In the genomic region with DNA sequence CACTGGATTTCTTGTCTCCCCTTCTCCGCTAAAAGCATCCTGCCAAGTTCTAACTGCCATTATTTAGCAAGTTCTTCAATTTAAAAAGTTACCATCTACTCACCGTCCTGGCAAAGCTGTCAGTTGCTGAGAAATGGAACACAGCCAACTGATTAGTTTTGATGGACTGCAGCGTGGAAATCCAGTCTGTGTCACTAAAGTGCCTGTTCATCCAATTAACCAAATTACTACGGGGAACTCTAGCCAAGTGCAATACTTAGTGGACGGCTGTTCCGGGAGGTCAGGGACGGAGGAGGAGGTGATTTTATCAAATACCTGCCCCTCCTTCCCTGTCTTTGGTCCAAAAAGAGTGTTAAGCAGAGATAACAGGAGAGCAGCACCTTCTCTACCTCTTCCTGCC, we compare ENCODE assay signal across 14 cellular contexts.
DNase-seq lines count a peak whose midpoint lies in the region; ATAC-seq and TF ChIP-seq lines count a peak whose summit lies in the region.
"Had no signal": no experiment of that assay in that cellular context is flagged by ENCODE, and none has a peak within 500 bp of the region (broad histone marks: within the 10 kb centered on the region; RNA-seq: fewer than 3 reads in every experiment).

No MANE protein-coding gene starts in this region.

- H3K4me2 ChIP-seq in SK-N-SH (no peak overlapping the region), parathyroid adenoma (ENCODE audit: low read length) (peak overlapping the region; percentile 2)
- H3K4me2 ChIP-seq: A549 had no signal

- WGBS in SK-N-SH (ENCODE audit: low lambda C conversion rate), result 2% methylated on average over 7 of the region's 7 CpGs

- H3K4me3 ChIP-seq in SK-N-SH (ENCODE audit: low read depth in 2 of 2, low read length in 1 of 2) (no peak overlapping the region), parathyroid adenoma (ENCODE audit: low read depth, low read length) (no peak overlapping the region)
- H3K4me3 ChIP-seq: A549, HAP-1 had no signal

- H3K27me3 ChIP-seq in SK-N-SH (ENCODE audit: insufficient read depth) (no peaks in the 10 kb centered on the region), parathyroid adenoma (ENCODE audit: control insufficient read depth, insufficient read depth, low read length) (no peaks in the 10 kb centered on the region)
- H3K27me3 ChIP-seq: BE2C had no signal

- H3K4me1 Mint-ChIP-seq in mesothelial cell of epicardium, result peaks cover 2% of the 10 kb centered on the region

- H3K27me3 Mint-ChIP-seq in mesothelial cell of epicardium (ENCODE audit: low read depth), result peaks cover 36% of the 10 kb centered on the region

- H3K27ac ChIP-seq in SK-N-SH (ENCODE audit: low read depth in 2 of 2, low read length in 1 of 2), result no peak overlapping the region; a peak in 1 of 4 replicates
- no peak overlapping the region for H3K27ac ChIP-seq in parathyroid adenoma
- H3K27ac ChIP-seq: A549, C4-2B had no signal

- H3K36me3 ChIP-seq in SK-N-SH (replicated peaks in 1 of 2; ENCODE audit: control insufficient read depth in 1 of 2, insufficient read depth in 2 of 2, low read length in 1 of 2), result no peaks in the 10 kb centered on the region
- H3K36me3 ChIP-seq in parathyroid adenoma (ENCODE audit: control insufficient read depth, insufficient read depth, low read length), result no peaks in the 10 kb centered on the region
- H3K36me3 ChIP-seq: BE2C, HAP-1 had no signal

- H3F3A ChIP-seq in SK-N-SH (replicated peaks; ENCODE audit: insufficient read depth), result no peaks in the 10 kb centered on the region

- TF ChIP-seq CTCF in SK-N-SH (IDR thresholded peaks at IDR 0.05) (no peak), parathyroid adenoma (IDR thresholded peaks at IDR 0.05) (no peak), mesothelial cell of epicardium (IDR thresholded peaks at IDR 0.05; ENCODE audit: unreplicated experiment) (no peak)

- H2AFZ ChIP-seq in SK-N-SH (ENCODE audit: low read depth) (no peak overlapping the region), parathyroid adenoma (peak overlapping the region; percentile 21)

- no peaks in the 10 kb centered on the region; the same call in 1 of the 2 replicates for H3K9me3 ChIP-seq in SK-N-SH
- no peaks in the 10 kb centered on the region for H3K9me3 ChIP-seq in parathyroid adenoma (ENCODE audit: control insufficient read depth, low read length)
- H3K9me3 ChIP-seq: A549, BE2C, HAP-1 had no signal

- no peaks in the 10 kb centered on the region for H3K36me3 Mint-ChIP-seq in mesothelial cell of epicardium

- no peaks in the 10 kb centered on the region for H3K79me2 ChIP-seq in SK-N-SH (ENCODE audit: insufficient read depth)
- H3K79me2 ChIP-seq in parathyroid adenoma, result no peaks in the 10 kb centered on the region

- H3K9ac ChIP-seq in SK-N-SH, result no peak overlapping the region
- no peak overlapping the region for H3K9ac ChIP-seq in parathyroid adenoma

- POLR2A ChIA-PET in SK-N-SH (lab: Yijun Ruan, JAX), result no interaction called here

- no peaks in the 10 kb centered on the region for H4K20me1 ChIP-seq in SK-N-SH (ENCODE audit: insufficient read depth)

- ATAC-seq in HG02642 (IDR thresholded peaks at IDR 0.05; ENCODE audit: poor library complexity, unreplicated experiment) (no peak), HG03378 (IDR thresholded peaks at IDR 0.05; ENCODE audit: unreplicated experiment) (no peak)
- ATAC-seq: A549, HepG2 had no signal

- H3K9me2 ChIP-seq in SK-N-SH, result no peaks in the 10 kb centered on the region

- peak in 1 of 2 experiments; percentile 85; a peak in 2 of 4 replicates for TF ChIP-seq EP300 in SK-N-SH (IDR thresholded peaks at IDR 0.05; ENCODE audit: borderline replicate concordance in 1 of 2, low read depth in 1 of 2, low read length in 1 of 2)

- CTCF ChIA-PET in SK-N-SH (lab: Yijun Ruan, JAX), result interaction anchor here (1.8 kb wide), 1 partner anchor 10 kb away, joined by 6 read pairs; no protein-coding TSS in a partner anchor

- no peaks in the 10 kb centered on the region for H3K9me3 Mint-ChIP-seq in mesothelial cell of epicardium

- 0 out of 2 replicates have a peak, but pooled peaks have one; percentile 9 for TF ChIP-seq RAD21 in SK-N-SH (IDR thresholded peaks at IDR 0.05; ENCODE audit: low read length)

- H3K27ac Mint-ChIP-seq in mesothelial cell of epicardium, result no peak overlapping the region
- H3K27ac Mint-ChIP-seq: CD4-positive, alpha-beta memory T cell had no signal

- DNase-seq in NCI-H82 treated with DMSO at 0.1 percent for 48 hours (lab: John Stamatoyannopoulos, UW; ENCODE audit: unreplicated experiment) (peak; percentile 65), SK-N-SH (peak; percentile 73), mesothelial cell of epicardium (ENCODE audit: low spot score in 2 of 2, unreplicated experiment in 2 of 2) (no peak)
- DNase-seq: BE2C; CD4-positive, alpha-beta memory T cell; DMS79 treated with DMSO at 0.1 percent for 48 hours; EL had no signal

- no peak overlapping the region for H3K4me3 Mint-ChIP-seq in mesothelial cell of epicardium
- H3K4me3 Mint-ChIP-seq: CD4-positive, alpha-beta memory T cell had no signal

- peaks cover 0 to 11% of the 10 kb centered on the region in 2 experiments; a peak in 2 of 4 replicates for H3K4me1 ChIP-seq in SK-N-SH (ENCODE audit: control insufficient read depth in 1 of 2, insufficient read depth in 2 of 2, low read depth in 1 of 2, low read length in 1 of 2)
- H3K4me1 ChIP-seq in parathyroid adenoma, result peaks cover 7% of the 10 kb centered on the region
- H3K4me1 ChIP-seq: A549, BE2C, HAP-1 had no signal

TF ChIP-seq in SK-N-SH, 30 proteins besides CTCF, POLR2A, EP300 and RAD21 (continues in another document):
- no peak for TF ChIP-seq SMC3 (IDR thresholded peaks at IDR 0.05; ENCODE audit: low read depth, low read length)
- TF ChIP-seq, protein P1, sequence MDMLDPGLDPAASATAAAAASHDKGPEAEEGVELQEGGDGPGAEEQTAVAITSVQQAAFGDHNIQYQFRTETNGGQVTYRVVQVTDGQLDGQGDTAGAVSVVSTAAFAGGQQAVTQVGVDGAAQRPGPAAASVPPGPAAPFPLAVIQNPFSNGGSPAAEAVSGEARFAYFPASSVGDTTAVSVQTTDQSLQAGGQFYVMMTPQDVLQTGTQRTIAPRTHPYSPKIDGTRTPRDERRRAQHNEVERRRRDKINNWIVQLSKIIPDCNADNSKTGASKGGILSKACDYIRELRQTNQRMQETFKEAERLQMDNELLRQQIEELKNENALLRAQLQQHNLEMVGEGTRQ (IDR thresholded peaks at IDR 0.05; ENCODE audit: borderline replicate concordance, low read depth, low read length), result no peak
- TF ChIP-seq FOXM1 (IDR thresholded peaks at IDR 0.05; ENCODE audit: low read depth), result no peak
- TF ChIP-seq ZBTB33 (IDR thresholded peaks at IDR 0.05; ENCODE audit: borderline replicate concordance, low read depth), result no peak
- TF ChIP-seq RCOR1 (IDR thresholded peaks at IDR 0.05; ENCODE audit: low read length), result peak; percentile 93
- no peak for TF ChIP-seq FOSL2 (IDR thresholded peaks at IDR 0.05; ENCODE audit: borderline replicate concordance, low read depth)
- TF ChIP-seq TEAD4 (IDR thresholded peaks at IDR 0.05; ENCODE audit: borderline replicate concordance, insufficient read depth), result no peak
- no peak for TF ChIP-seq YY1 (IDR thresholded peaks at IDR 0.05; ENCODE audit: low read depth)
- no peak for TF ChIP-seq RFX5 (IDR thresholded peaks at IDR 0.05; ENCODE audit: low read length)
- TF ChIP-seq FOXJ3 (CRISPR knock-in tag; IDR thresholded peaks at IDR 0.05), result no peak; the same call in 1 of the 2 replicates
- TF ChIP-seq GABPA (IDR thresholded peaks at IDR 0.05; ENCODE audit: low read depth), result no peak
- no peak for TF ChIP-seq EZH2phosphoT487 (IDR thresholded peaks at IDR 0.05; ENCODE audit: borderline replicate concordance, low read depth)
- peak; percentile 92 for TF ChIP-seq GATA2 (CRISPR knock-in tag; IDR thresholded peaks at IDR 0.05)
- no peak; the same call in 1 of the 2 replicates for TF ChIP-seq TCF12 (IDR thresholded peaks at IDR 0.05)
- TF ChIP-seq ELF1 (IDR thresholded peaks at IDR 0.05), result no peak
- TF ChIP-seq, protein P2, sequence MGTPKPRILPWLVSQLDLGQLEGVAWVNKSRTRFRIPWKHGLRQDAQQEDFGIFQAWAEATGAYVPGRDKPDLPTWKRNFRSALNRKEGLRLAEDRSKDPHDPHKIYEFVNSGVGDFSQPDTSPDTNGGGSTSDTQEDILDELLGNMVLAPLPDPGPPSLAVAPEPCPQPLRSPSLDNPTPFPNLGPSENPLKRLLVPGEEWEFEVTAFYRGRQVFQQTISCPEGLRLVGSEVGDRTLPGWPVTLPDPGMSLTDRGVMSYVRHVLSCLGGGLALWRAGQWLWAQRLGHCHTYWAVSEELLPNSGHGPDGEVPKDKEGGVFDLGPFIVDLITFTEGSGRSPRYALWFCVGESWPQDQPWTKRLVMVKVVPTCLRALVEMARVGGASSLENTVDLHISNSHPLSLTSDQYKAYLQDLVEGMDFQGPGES (IDR thresholded peaks at IDR 0.05; ENCODE audit: low read depth, low read length), result no peak
- TF ChIP-seq TAF1 (IDR thresholded peaks at IDR 0.05; ENCODE audit: borderline replicate concordance, low read depth, low read length), result no peak
- no peak for TF ChIP-seq JUND (IDR thresholded peaks at IDR 0.05)
- no peak for TF ChIP-seq MEF2A (IDR thresholded peaks at IDR 0.05; ENCODE audit: borderline replicate concordance, low read depth)
- no peak for TF ChIP-seq SIN3A (IDR thresholded peaks at IDR 0.05; ENCODE audit: borderline replicate concordance, low read depth, low read length)
- peak; percentile 47 for TF ChIP-seq CHD2 (IDR thresholded peaks at IDR 0.05; ENCODE audit: low read length, partially characterized antibody)
- TF ChIP-seq POLR2AphosphoS5 (IDR thresholded peaks at IDR 0.05; ENCODE audit: low read depth, low read length), result no peak
- TF ChIP-seq NFIC (IDR thresholded peaks at IDR 0.05; ENCODE audit: borderline replicate concordance), result peak; percentile 42

Comparison
In these comparisons a context has a peak if more than half of its experiments do, and no peak if none do; other contexts are left out.
1. DNase-seq: peak in NCI-H82 treated with DMSO at 0.1 percent for 48 hours (single experiment) and SK-N-SH (single experiment); none in mesothelial cell of epicardium (0 of 2).